ENCODE assay signal across 8 cellular contexts in genomic region chr17:40218740-40219072, GRCh38. TPM values are rescaled to one million over a fixed set of nuclear protein-coding genes. Genes with fewer than 3 reads are reported as not detected.
DNase-seq lines count a peak whose midpoint lies in the region; ATAC-seq and TF ChIP-seq lines count a peak whose summit lies in the region.

No MANE protein-coding gene starts in this region.

- peak overlapping the region; percentile 65 for H3K4me3 ChIP-seq in lower leg skin (ENCODE audit: low read depth, poor library complexity, severe bottlenecking)

- TF ChIP-seq CTCF in lower leg skin (IDR thresholded peaks at IDR 0.05), result no peak

- POLR2A ChIA-PET in activated CD4-positive, alpha-beta memory T cell treated with anti-CD3 and anti-CD28 coated beads for 36 hours (lab: Charles Lee), result interaction anchor here (0.8 to 2.5 kb wide), 15 partner anchors 11 to 343 kb away, joined by 3 to 13 read pairs (median 5); partner anchors contain the start of genes CDC6 and MED24

- intact Hi-C loops in activated CD4-positive, alpha-beta memory T cell treated with anti-CD3 and anti-CD28 coated beads for 36 hours (cut with micrococcal nuclease), result loop anchor here (1.0 to 2.0 kb wide), 2 partner anchors 69 to 78 kb away; partner anchors contain the start of genes CASC3 and CDC6
- intact Hi-C loops in lower leg skin (cut with DNase I; ENCODE audit: low total_unique reads), result no loop called here

- H3K4me1 Mint-ChIP-seq in activated CD4-positive, alpha-beta memory T cell treated with anti-CD3 and anti-CD28 coated beads for 36 hours (ENCODE audit: low read depth), result peaks cover 25% of the 10 kb centered on the region

- peak; percentile 44 for ATAC-seq in HG02852 (IDR thresholded peaks at IDR 0.05; ENCODE audit: unreplicated experiment)
- no peak for ATAC-seq in HG02623 (IDR thresholded peaks at IDR 0.05; ENCODE audit: unreplicated experiment)

- no peaks in the 10 kb centered on the region for H3K27me3 Mint-ChIP-seq in activated CD4-positive, alpha-beta memory T cell treated with anti-CD3 and anti-CD28 coated beads for 36 hours

- no peak for TF ChIP-seq POLR2A in lower leg skin (IDR thresholded peaks at IDR 0.05)

- peak overlapping the region; percentile 92 for H3K27ac Mint-ChIP-seq in activated CD4-positive, alpha-beta memory T cell treated with anti-CD3 and anti-CD28 coated beads for 36 hours

- no peaks in the 10 kb centered on the region for H3K9me3 Mint-ChIP-seq in activated CD4-positive, alpha-beta memory T cell treated with anti-CD3 and anti-CD28 coated beads for 36 hours

- H3K36me3 Mint-ChIP-seq in activated CD4-positive, alpha-beta memory T cell treated with anti-CD3 and anti-CD28 coated beads for 36 hours, result peaks cover 2% of the 10 kb centered on the region

- peak overlapping the region; percentile 86 for H3K4me3 Mint-ChIP-seq in activated CD4-positive, alpha-beta memory T cell treated with anti-CD3 and anti-CD28 coated beads for 36 hours

- 5 to 6% methylated on average over 13 of the region's 13 CpGs for whole genome bisulfite sequencing in lower leg skin, 2 donors

- CTCF ChIA-PET in activated CD4-positive, alpha-beta memory T cell treated with anti-CD3 and anti-CD28 coated beads for 36 hours (lab: Charles Lee), result interaction anchor here (0.8 to 4.0 kb wide), 15 partner anchors 9 to 341 kb away, joined by 3 to 35 read pairs (median 5); no protein-coding TSS in a partner anchor

- DNase-seq in ELR (ENCODE audit: low read depth), result peak; percentile 85
- DNase-seq in NCI-H345 treated with DMSO at 0.1 percent for 48 hours (lab: John Stamatoyannopoulos, UW; ENCODE audit: unreplicated experiment), result peak; percentile 63
- DNase-seq in activated CD4-positive, alpha-beta memory T cell treated with anti-CD3 and anti-CD28 coated beads for 36 hours, result peak; percentile 85
- peak; percentile 89 for DNase-seq in ecto neural progenitor cell (ENCODE audit: low spot score)
- DNase-seq in lower leg skin (ENCODE audit: low spot score in 2 of 2), result peak in 1 of 2 donors; percentile 46
- DNase-seq in stimulated activated CD4-positive, alpha-beta T cell treated with anti-CD3 and anti-CD28 coated beads, Interleukin-4, amount 100 ng/mL, for 24 hours, result peak; percentile 83

RNA-seq across cellular contexts. Expression of gene WIPF2, which starts 0.4 kb away (rescaled TPM):
- total RNA-seq in activated CD4-positive, alpha-beta memory T cell treated with anti-CD3 and anti-CD28 coated beads for 36 hours, result 10 to 100 TPM; 19.0 to 20.6 TPM
- total RNA-seq in lower leg skin, result 10 to 100 TPM; 14.5 to 24.3 (median 18.5) TPM

RNA-seq across cellular contexts. Expression of gene RAPGEFL1, which starts 41.4 kb away (rescaled TPM):
- 1 to 10 TPM; 4.9 to 6.1 TPM for total RNA-seq in activated CD4-positive, alpha-beta memory T cell treated with anti-CD3 and anti-CD28 coated beads for 36 hours
- 100 to 1,000 TPM; 273 to 467 (median 316) TPM for total RNA-seq in lower leg skin

Comparison
In these comparisons a context has a peak if more than half of its experiments do, and no peak if none do; other contexts are left out.
1. RNA of gene RAPGEFL1, which starts 41.4 kb away (total RNA-seq): 273 to 467 TPM in lower leg skin; 4.9 to 6.1 TPM in activated CD4-positive, alpha-beta memory T cell treated with anti-CD3 and anti-CD28 coated beads for 36 hours; every median in the first group is over 10 times any median in the second.